ENCODE assay signal across 13 cellular contexts in the genomic region with DNA sequence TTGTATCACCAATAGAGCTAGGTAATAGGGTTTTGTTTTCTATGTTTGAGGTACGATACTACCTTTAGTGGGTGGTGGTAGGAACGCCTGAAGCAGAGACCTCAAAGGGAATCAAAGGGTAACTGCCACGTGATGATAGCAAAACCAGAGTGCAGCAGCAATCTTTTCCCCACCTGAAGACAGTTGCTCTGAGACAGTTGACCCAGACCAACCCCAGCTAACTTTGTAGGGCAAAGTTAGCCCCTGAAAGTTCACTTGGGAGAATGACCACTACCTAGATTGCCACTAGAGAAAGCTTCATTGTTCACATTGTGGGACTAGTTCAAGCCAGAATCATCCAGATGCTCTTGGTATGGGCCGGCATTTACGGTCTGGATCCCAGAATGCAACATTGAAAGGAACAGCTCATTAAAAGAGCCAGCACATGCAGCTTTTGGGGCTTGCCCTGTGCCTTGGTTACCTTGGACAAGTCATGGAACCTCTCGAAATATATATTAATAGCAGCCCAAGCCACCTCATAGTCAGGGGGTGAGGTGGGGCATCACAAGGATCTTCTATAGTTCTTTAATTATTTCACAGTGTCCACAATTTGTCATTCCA. TPM values are rescaled to one million over a fixed set of nuclear protein-coding genes. Genes with fewer than 3 reads are reported as not detected.
DNase-seq lines count a peak whose midpoint lies in the region; ATAC-seq, FAIRE-seq and TF ChIP-seq lines count a peak whose summit lies in the region.
"Had no signal": no experiment of that assay in that cellular context is flagged by ENCODE, and none has a peak within 500 bp of the region (broad histone marks: within the 10 kb centered on the region; RNA-seq: fewer than 3 reads in every experiment).

No MANE protein-coding gene starts in this region.

- H3K27me3 Mint-ChIP-seq in activated CD4-positive, alpha-beta memory T cell treated with anti-CD3 and anti-CD28 coated beads for 36 hours = no peaks in the 10 kb centered on the region

- H3K4me2 ChIP-seq in BLaER1 = peak overlapping the region; percentile 78

- peak; percentile 91 for FAIRE-seq in GM18507 (lab: Jason Lieb, UNC)

- H3K9ac ChIP-seq in BLaER1 = no peak overlapping the region

- DNase-seq in GM18507 (ENCODE audit: extremely low spot score, insufficient read length, low read depth) (no peak), NOMO-1 (lab: John Stamatoyannopoulos, UW; ENCODE audit: unreplicated experiment in 2 of 2) (no peak), omental fat pad (ENCODE audit: low spot score) (no peak), medulla oblongata (ENCODE audit: extremely low spot score) (no peak)
- peak; percentile 59 for DNase-seq in activated CD4-positive, alpha-beta memory T cell treated with anti-CD3 and anti-CD28 coated beads for 36 hours
- peak in 2 of 3 donors; percentile 34 to 46 for DNase-seq in effector memory CD4-positive, alpha-beta T cell
- DNase-seq: AML-193; amniotic stem cell; effector CD8-positive, alpha-beta T cell; GF-D8; NCI-H446 treated with DMSO at 0.1 percent for 48 hours had no signal

- TF ChIP-seq CTCF in omental fat pad (IDR thresholded peaks at IDR 0.05) = no peak

- peak overlapping the region; percentile 88 for H3K4me3 Mint-ChIP-seq in activated CD4-positive, alpha-beta memory T cell treated with anti-CD3 and anti-CD28 coated beads for 36 hours

- peaks cover 33% of the 10 kb centered on the region for H3K4me1 Mint-ChIP-seq in activated CD4-positive, alpha-beta memory T cell treated with anti-CD3 and anti-CD28 coated beads for 36 hours (ENCODE audit: low read depth)

- no peaks in the 10 kb centered on the region for H3K9me3 Mint-ChIP-seq in activated CD4-positive, alpha-beta memory T cell treated with anti-CD3 and anti-CD28 coated beads for 36 hours

- H4K20me1 ChIP-seq in BLaER1 = peaks cover 16% of the 10 kb centered on the region; the same call in 1 of the 2 replicates

- 0 out of 2 replicates have a peak, but pooled peaks cover 3% of the 10 kb centered on the region for H3K9me3 ChIP-seq in BLaER1
- no peaks in the 10 kb centered on the region for H3K9me3 ChIP-seq in effector memory CD4-positive, alpha-beta T cell (ENCODE audit: control insufficient read depth, low read length)

- intact Hi-C loops in activated CD4-positive, alpha-beta memory T cell treated with anti-CD3 and anti-CD28 coated beads for 36 hours (cut with micrococcal nuclease) = loop anchor here (2.0 to 10.0 kb wide), 3 partner anchors 102 to 1154 kb away; a partner anchor contains a TSS

- H3K27me3 ChIP-seq in BLaER1 = no peaks in the 10 kb centered on the region
- H3K27me3 ChIP-seq in effector memory CD4-positive, alpha-beta T cell (replicated peaks; ENCODE audit: control insufficient read depth, insufficient read depth, low read length, poor library complexity, severe bottlenecking) = no peaks in the 10 kb centered on the region

- H3K27ac ChIP-seq in BLaER1 = peak overlapping the region; percentile 55; the same call in 1 of the 2 replicates
- peak overlapping the region; percentile 94 for H3K27ac ChIP-seq in effector memory CD4-positive, alpha-beta T cell (ENCODE audit: insufficient read depth, low read length, poor library complexity, severe bottlenecking)

- peaks cover 5% of the 10 kb centered on the region for H3K36me3 Mint-ChIP-seq in activated CD4-positive, alpha-beta memory T cell treated with anti-CD3 and anti-CD28 coated beads for 36 hours

- H3K4me3 ChIP-seq in BLaER1 = no peak overlapping the region
- peak overlapping the region; percentile 13 for H3K4me3 ChIP-seq in effector memory CD4-positive, alpha-beta T cell (ENCODE audit: insufficient read depth, low read depth, low read length, poor library complexity, severe bottlenecking)

- POLR2A ChIA-PET in activated CD4-positive, alpha-beta memory T cell treated with anti-CD3 and anti-CD28 coated beads for 36 hours (lab: Charles Lee) = interaction anchor here (0.7 to 4.0 kb wide), 9 partner anchors 10 to 100 kb away, joined by 3 to 40 read pairs (median 5); a partner anchor contains a TSS

- H3K27ac Mint-ChIP-seq in activated CD4-positive, alpha-beta memory T cell treated with anti-CD3 and anti-CD28 coated beads for 36 hours = peak overlapping the region; percentile 99

- peaks cover 64% of the 10 kb centered on the region for H3K4me1 ChIP-seq in BLaER1
- peaks cover 60% of the 10 kb centered on the region for H3K4me1 ChIP-seq in effector memory CD4-positive, alpha-beta T cell (ENCODE audit: control insufficient read depth, insufficient read depth, low read length, poor library complexity, severe bottlenecking)

- no peaks in the 10 kb centered on the region for H3K36me3 ChIP-seq in BLaER1
- no peaks in the 10 kb centered on the region for H3K36me3 ChIP-seq in effector memory CD4-positive, alpha-beta T cell (ENCODE audit: control insufficient read depth, insufficient read depth, low read length)

- ATAC-seq in HG02870 (IDR thresholded peaks at IDR 0.05; ENCODE audit: unreplicated experiment) = no peak
- no peak for ATAC-seq in omental fat pad (ENCODE audit: low FRiP score)

- CTCF ChIA-PET in activated CD4-positive, alpha-beta memory T cell treated with anti-CD3 and anti-CD28 coated beads for 36 hours (lab: Charles Lee) = interaction anchor here (0.9 to 1.7 kb wide), 3 partner anchors 12 to 65 kb away, joined by 3 to 6 read pairs (median 3); no protein-coding TSS in a partner anchor

RNA-seq across cellular contexts. Expression of a gene that starts 4.0 kb away (rescaled TPM):
- total RNA-seq in activated CD4-positive, alpha-beta memory T cell treated with anti-CD3 and anti-CD28 coated beads for 36 hours = 100 to 1,000 TPM; 154 to 156 TPM
- 10 to 100 TPM; 13.9 to 19.2 (median 17.8) TPM for total RNA-seq in omental fat pad

Comparison
In these comparisons a context has a peak if more than half of its experiments do, and no peak if none do; other contexts are left out.
1. DNase-seq: peak in activated CD4-positive, alpha-beta memory T cell treated with anti-CD3 and anti-CD28 coated beads for 36 hours (single experiment) and effector memory CD4-positive, alpha-beta T cell (2 of 3); none in GM18507 (single experiment), NOMO-1 (0 of 2), omental fat pad (single experiment) and medulla oblongata (single experiment).
2. RNA of a gene that starts 4.0 kb away (total RNA-seq): 154 to 156 TPM in activated CD4-positive, alpha-beta memory T cell treated with anti-CD3 and anti-CD28 coated beads for 36 hours; 13.9 to 19.2 TPM in omental fat pad; every median in the first group is over 4 times any median in the second.